In genomic region chr4:13546855-13547562, GRCh38 we compare ENCODE assay signal across 8 cellular contexts. TPM values are rescaled to one million over a fixed set of nuclear protein-coding genes. Genes with fewer than 3 reads are reported as not detected.
DNase-seq lines count a peak whose midpoint lies in the region; ATAC-seq and TF ChIP-seq lines count a peak whose summit lies in the region.

No MANE protein-coding gene starts in this region.

- CTCF ChIA-PET in AG04450 (lab: Charles Lee): interaction anchor here (0.7 kb wide), 1 partner anchor 891 kb away, joined by 3 read pairs; no protein-coding TSS in a partner anchor

- TF ChIP-seq CTCF in AG04450 (IDR thresholded peaks at IDR 0.05; ENCODE audit: low read depth, low read length): no peak

- H3K9me3 Mint-ChIP-seq in activated T-helper 2 cell treated with anti-CD3 and anti-CD28 coated beads, Interferon-gamma antibody, Interleukin-2, Interleukin-4, amounts not matched to agents 10 μg/mL and 5 μg/mL and 100 μg/mL, durations not matched to agents 14 hours and 24 hours and 36 hours: no peaks in the 10 kb centered on the region
- H3K9me3 Mint-ChIP-seq in memory B cell: peaks cover 5% of the 10 kb centered on the region

- H3K4me1 Mint-ChIP-seq in activated T-helper 2 cell treated with anti-CD3 and anti-CD28 coated beads, Interferon-gamma antibody, Interleukin-2, Interleukin-4, amounts not matched to agents 10 μg/mL and 5 μg/mL and 100 μg/mL, durations not matched to agents 14 hours and 24 hours and 36 hours (ENCODE audit: low read depth): peaks cover 29% of the 10 kb centered on the region
- H3K4me1 Mint-ChIP-seq in memory B cell: peaks cover 22% of the 10 kb centered on the region

- H3K27ac Mint-ChIP-seq in activated T-helper 2 cell treated with anti-CD3 and anti-CD28 coated beads, Interferon-gamma antibody, Interleukin-2, Interleukin-4, amounts not matched to agents 10 μg/mL and 5 μg/mL and 100 μg/mL, durations not matched to agents 14 hours and 24 hours and 36 hours: no peak overlapping the region
- H3K27ac Mint-ChIP-seq in memory B cell: peak overlapping the region; percentile 74

- DNase-seq in AG04450 (ENCODE audit: low read depth, low spot score) (no peak), memory B cell (ENCODE audit: low spot score in 2 of 2) (peak in 1 of 2 donors; percentile 53), activated gamma-delta T cell (lab: John Stamatoyannopoulos, UW) (no peak), epidermal melanocyte (ENCODE audit: insufficient read length, low spot score) (no peak)
- no peak for DNase-seq in activated T-helper 2 cell treated with anti-CD3 and anti-CD28 coated beads, Interferon-gamma antibody, Interleukin-2, Interleukin-4, amounts not matched to agents 10 μg/mL and 5 μg/mL and 100 μg/mL, durations not matched to agents 14 hours and 24 hours and 36 hours (ENCODE audit: low spot score)
- DNase-seq in activated CD4-positive, alpha-beta T cell treated with anti-CD3 and anti-CD28 coated beads, Interleukin-2, amount 50 U/mL, for 4 hours: no peak

- POLR2A ChIA-PET in AG04450 (lab: Yijun Ruan, JAX): no interaction called here

- peak overlapping the region; percentile 23 for H3K4me3 ChIP-seq in AG04450 (ENCODE audit: low read depth, low read length)

- H3K27me3 Mint-ChIP-seq in activated T-helper 2 cell treated with anti-CD3 and anti-CD28 coated beads, Interferon-gamma antibody, Interleukin-2, Interleukin-4, amounts not matched to agents 10 μg/mL and 5 μg/mL and 100 μg/mL, durations not matched to agents 14 hours and 24 hours and 36 hours (ENCODE audit: low read depth): peaks cover 61% of the 10 kb centered on the region
- peaks cover 26% of the 10 kb centered on the region for H3K27me3 Mint-ChIP-seq in memory B cell

- H3K27me3 ChIP-seq in AG04450 (ENCODE audit: control insufficient read depth, insufficient read depth, low read length): peaks cover 59% of the 10 kb centered on the region

- intact Hi-C loops in activated T-helper 2 cell treated with anti-CD3 and anti-CD28 coated beads, Interferon-gamma antibody, Interleukin-2, Interleukin-4, amounts not matched to agents 10 μg/mL and 5 μg/mL and 100 μg/mL, durations not matched to agents 14 hours and 24 hours and 36 hours (cut with micrococcal nuclease): loop anchor here (1.0 to 10.0 kb wide), 3 partner anchors 8 to 162 kb away; no protein-coding TSS in a partner anchor

- peak overlapping the region; percentile 82 for H3K4me3 Mint-ChIP-seq in activated T-helper 2 cell treated with anti-CD3 and anti-CD28 coated beads, Interferon-gamma antibody, Interleukin-2, Interleukin-4, amounts not matched to agents 10 μg/mL and 5 μg/mL and 100 μg/mL, durations not matched to agents 14 hours and 24 hours and 36 hours (ENCODE audit: low read depth)
- H3K4me3 Mint-ChIP-seq in memory B cell: peak overlapping the region; percentile 86

- ATAC-seq in GM19397 (IDR thresholded peaks at IDR 0.05; ENCODE audit: unreplicated experiment): peak; percentile 10
- peak; percentile 9 for ATAC-seq in memory B cell (ENCODE audit: low read depth)
- no peak for ATAC-seq in HG02678 (IDR thresholded peaks at IDR 0.05; ENCODE audit: unreplicated experiment)

- peaks cover 10% of the 10 kb centered on the region for H3K36me3 Mint-ChIP-seq in activated T-helper 2 cell treated with anti-CD3 and anti-CD28 coated beads, Interferon-gamma antibody, Interleukin-2, Interleukin-4, amounts not matched to agents 10 μg/mL and 5 μg/mL and 100 μg/mL, durations not matched to agents 14 hours and 24 hours and 36 hours (ENCODE audit: low read depth)
- H3K36me3 Mint-ChIP-seq in memory B cell: peaks cover 2% of the 10 kb centered on the region

- peaks cover 12% of the 10 kb centered on the region; the same call in 1 of the 2 replicates for H3K9me3 ChIP-seq in AG04450 (ENCODE audit: control insufficient read depth, insufficient read depth, low read length)

- peak overlapping the region; percentile 21 for H3K27ac ChIP-seq in AG04450 (ENCODE audit: low read depth, low read length)

RNA-seq across cellular contexts. Expression of gene NKX3-2, which starts 2.7 kb away (rescaled TPM):
- 0.04 TPM in 1 of 2 replicates, not detected in the other for polyA plus RNA-seq in AG04450 (2011; rRNA removed)
- not detected in 2 replicates for polyA minus RNA-seq in AG04450 (2011; rRNA and poly(A)+ RNA removed)
- not detected in 2 replicates for total RNA-seq in activated T-helper 2 cell treated with anti-CD3 and anti-CD28 coated beads, Interferon-gamma antibody, Interleukin-2, Interleukin-4, amounts not matched to agents 10 μg/mL and 5 μg/mL and 100 μg/mL, durations not matched to agents 14 hours and 24 hours and 36 hours
